Comparison of ENCODE assay signal across 19 cellular contexts in the genomic region with DNA sequence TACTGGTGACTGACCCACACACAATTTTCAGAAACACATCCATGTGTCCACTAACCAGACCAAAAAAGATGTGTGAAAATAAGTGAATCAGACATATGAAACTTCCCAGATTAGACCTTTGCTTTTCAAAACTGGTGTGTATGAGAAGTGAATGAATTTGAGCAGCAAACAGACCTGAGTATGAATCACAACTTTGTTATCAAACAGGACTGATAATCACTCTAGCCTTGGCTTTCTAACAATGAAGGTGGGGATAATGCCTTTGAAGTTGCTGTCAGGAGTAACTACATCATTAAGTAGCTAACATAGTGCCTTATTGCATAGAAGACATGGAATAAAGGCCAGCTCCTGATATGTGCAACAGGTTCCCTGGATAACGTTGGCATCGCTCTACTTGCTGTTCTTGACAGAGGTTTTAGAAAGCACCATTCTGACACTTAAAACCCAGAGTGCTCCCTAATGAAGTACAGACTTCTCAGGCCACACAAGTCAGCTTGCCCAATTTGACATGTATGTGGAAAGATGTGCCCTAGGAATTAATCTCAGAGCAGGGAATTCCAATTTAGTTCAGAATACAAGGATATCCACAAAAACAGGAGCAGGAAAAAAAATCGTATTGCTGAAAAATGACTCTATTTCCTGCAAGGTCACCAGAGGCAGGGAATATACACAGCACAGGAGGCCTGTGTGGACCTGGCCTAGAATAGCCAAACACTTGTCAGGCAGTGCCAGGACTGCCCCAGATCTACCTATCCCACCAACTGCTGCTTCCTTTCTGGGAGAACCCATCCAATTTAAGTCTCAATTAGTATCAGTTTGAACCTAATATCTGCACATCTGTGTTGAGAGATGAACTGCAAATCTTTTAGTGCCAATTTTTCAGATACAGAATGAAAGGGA.
"Had no signal": no experiment of that assay in that cellular context is flagged by ENCODE, and none has a peak within 500 bp of the region (broad histone marks: within the 10 kb centered on the region; RNA-seq: fewer than 3 reads in every experiment).

No MANE protein-coding gene starts in this region.

- H3K79me2 ChIP-seq: parathyroid adenoma had no signal

- H3K27me3 ChIP-seq: esophagus squamous epithelium, tibial artery, vagina had no signal

- H2AFZ ChIP-seq: parathyroid adenoma had no signal

- H3K36me3 ChIP-seq: esophagus squamous epithelium, tibial artery, vagina had no signal

- H3K9ac ChIP-seq: parathyroid adenoma had no signal

- H3K27ac ChIP-seq: esophagus squamous epithelium, parathyroid adenoma, tibial artery, vagina had no signal

- H3K4me3 ChIP-seq: esophagus squamous epithelium, tibial artery, vagina had no signal

- DNase-seq: activated CD4-positive, alpha-beta memory T cell treated with anti-CD3 and anti-CD28 coated beads for 36 hours; activated CD4-positive, alpha-beta T cell treated with anti-CD3 and anti-CD28 coated beads for 4 hours; activated CD8-positive, alpha-beta memory T cell treated with anti-CD3 and anti-CD28 coated beads, Interleukin-2, amount 10 ng/mL, durations not matched to agents 7 days and 5 days; activated naive CD4-positive, alpha-beta T cell; activated naive CD8-positive, alpha-beta T cell treated with anti-CD3 and anti-CD28 coated beads for 36 hours; amygdala; cerebellar nuclear complex; cortex of kidney; effector CD8-positive, alpha-beta T cell; esophagus squamous epithelium; mesendoderm; natural killer cell; stimulated activated naive CD4-positive, alpha-beta T cell treated with Interleukin-2 at 50 U/mL for 16 hours; substantia nigra; tibial artery had no signal

- H3K4me1 ChIP-seq: parathyroid adenoma, vagina had no signal

- ATAC-seq: activated CD8-positive, alpha-beta memory T cell treated with anti-CD3 and anti-CD28 coated beads, Interleukin-2, amount 10 ng/mL, durations not matched to agents 7 days and 5 days; natural killer cell; sciatic nerve; WTC11 had no signal

- H3K9me3 ChIP-seq: esophagus squamous epithelium, tibial artery, vagina had no signal
